1 cellular context compared by ENCODE assay signal in genomic region chr1:149978547-149979023, GRCh38.
A peak's percentile ranks its signal among the peaks of the same experiment; 100 is the strongest.
TF ChIP-seq lines count a peak whose summit lies in the region.

No MANE protein-coding gene starts in this region.

TF ChIP-seq in Ishikawa, 13 proteins besides CTCF, POLR2A, EP300 and RAD21:
- TF ChIP-seq REST (IDR thresholded peaks at IDR 0.05; ENCODE audit: low read depth) (no peak), TAF1 (IDR thresholded peaks at IDR 0.05; ENCODE audit: low read depth) (no peak), NFIC (IDR thresholded peaks at IDR 0.05) (peak; percentile 83), TEAD4 (IDR thresholded peaks at IDR 0.05) (peak; percentile 47)
